ENCODE assay signal across 8 cellular contexts in the genomic region with DNA sequence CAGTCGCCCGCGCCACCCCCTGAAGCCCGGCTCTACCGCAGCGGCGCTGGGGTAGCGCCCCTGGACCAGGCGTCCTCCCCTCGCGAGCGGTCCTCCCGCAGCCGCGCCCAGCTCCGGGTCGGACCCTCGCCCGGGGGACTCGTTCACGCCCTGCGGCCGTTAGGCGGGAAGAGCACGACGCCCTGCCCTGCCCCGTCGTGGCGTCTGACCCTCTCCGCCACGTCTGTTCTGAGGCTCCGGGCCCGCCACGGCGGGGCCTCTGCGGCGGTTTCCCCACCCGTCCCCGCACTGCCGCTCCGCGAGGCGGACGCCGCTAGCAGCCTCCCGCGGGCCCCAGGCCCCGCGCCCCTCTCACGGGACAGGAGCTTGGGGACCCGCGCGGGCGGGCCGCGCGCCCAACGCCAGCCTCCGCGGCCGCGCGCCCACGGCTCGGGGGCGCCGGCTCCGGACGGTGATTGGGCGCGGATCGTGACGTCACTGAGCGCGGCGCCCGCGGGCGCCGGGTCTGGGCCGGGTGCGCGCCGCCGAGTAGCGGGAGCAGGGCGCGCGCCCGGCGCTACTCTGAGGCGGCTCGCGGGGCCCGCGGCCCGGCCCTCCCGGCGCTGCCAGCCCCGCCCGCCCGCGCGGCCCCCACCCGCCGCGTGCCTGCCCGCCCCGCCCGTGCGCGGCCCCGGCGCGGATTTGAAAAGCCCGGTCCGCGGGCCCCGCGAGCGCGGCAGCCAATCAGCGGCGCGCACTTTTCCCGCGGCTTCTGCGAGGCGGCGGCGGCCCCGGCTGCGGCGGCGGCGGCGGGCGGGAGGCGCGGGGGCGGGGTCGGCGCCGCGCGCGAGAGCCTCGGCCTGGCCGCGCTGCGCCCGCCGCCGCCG. TPM values are rescaled to one million over a fixed set of nuclear protein-coding genes. Genes with fewer than 3 reads are reported as not detected.
DNase-seq lines count a peak whose midpoint lies in the region; ATAC-seq lines count a peak whose summit lies in the region.

A gene (plus strand): TSS at position 816 of the 866 bp plus-strand sequence. CDS start 29,262 bp downstream, outside the sequence.

- H3K9ac ChIP-seq in HUES64 (ENCODE audit: low read depth, low read length): peak within 1 kb of the TSS; percentile 85

- H3K27ac ChIP-seq in HUES64 (ENCODE audit: low read depth, low read length) (peak within 1 kb of the TSS; percentile 91), epithelial cell of prostate (peak within 1 kb of the TSS; percentile 88)

- WGBS in HUES64: under 1% methylated on average over 155 of the region's 155 CpGs

- peaks cover 44% of the 10 kb centered on the region for H3K27me3 ChIP-seq in HUES64 (ENCODE audit: insufficient read depth, low read length)

- H3K9me3 ChIP-seq in HUES64 (ENCODE audit: insufficient read depth, low read depth, low read length): no peaks in the 10 kb centered on the region

- peak within 1 kb of the TSS; percentile 75 for H3K4me3 ChIP-seq in HUES64 (ENCODE audit: low read length)

- H3K36me3 ChIP-seq in HUES64 (ENCODE audit: insufficient read depth, low read length): no peaks in the 10 kb centered on the region

- ATAC-seq in GM21515 (IDR thresholded peaks at IDR 0.05; ENCODE audit: unreplicated experiment): peak; percentile 57

- H3K4me1 ChIP-seq in HUES64 (ENCODE audit: insufficient read depth, low read length): peaks cover 6% of the 10 kb centered on the region; the same call in 1 of the 2 replicates

- DNase-seq in D341Med (ENCODE audit: low spot score) (peak; percentile 99), OCI-M1 (lab: John Stamatoyannopoulos, UW) (peak; percentile 92), activated T-cell treated with anti-CD3 and anti-CD28 coated beads for 24 hours (ENCODE audit: low read depth) (peak; percentile 85), epithelial cell of prostate (ENCODE audit: low read depth, low spot score) (peak; percentile 33), mucosa of gallbladder (ENCODE audit: low spot score) (peak; percentile 91)
- DNase-seq in stimulated activated CD8-positive, alpha-beta memory T cell treated with anti-CD3 and anti-CD28 coated beads, Interleukin-4, amount 100 ng/mL, for 24 hours (ENCODE audit: low read depth): peak; percentile 85

RNA-seq across cellular contexts. Expression of the gene that starts here (rescaled TPM):
- polyA plus RNA-seq in HUES64 (2013, experiment 1 of 2): 73.3 TPM
- 73.7 TPM for polyA plus RNA-seq in HUES64 (2013, experiment 2 of 2)
- total RNA-seq in mucosa of gallbladder: 45.9 TPM

Comparison
In these comparisons a context has a peak if more than half of its experiments do, and no peak if none do; other contexts are left out.
1. Peak in every context shown above with its lines: DNase-seq, ATAC-seq, H3K4me3 ChIP-seq and H3K27ac ChIP-seq.
2. DNase-seq: peak in every context shown above with its lines; median percentile 99 in D341Med; 92 in OCI-M1; 91 in mucosa of gallbladder; 85 in activated T-cell treated with anti-CD3 and anti-CD28 coated beads for 24 hours; 85 in stimulated activated CD8-positive, alpha-beta memory T cell treated with anti-CD3 and anti-CD28 coated beads, Interleukin-4, amount 100 ng/mL, for 24 hours; 33 in epithelial cell of prostate.